Comparison of ENCODE assay signal across 9 cellular contexts in the genomic region with DNA sequence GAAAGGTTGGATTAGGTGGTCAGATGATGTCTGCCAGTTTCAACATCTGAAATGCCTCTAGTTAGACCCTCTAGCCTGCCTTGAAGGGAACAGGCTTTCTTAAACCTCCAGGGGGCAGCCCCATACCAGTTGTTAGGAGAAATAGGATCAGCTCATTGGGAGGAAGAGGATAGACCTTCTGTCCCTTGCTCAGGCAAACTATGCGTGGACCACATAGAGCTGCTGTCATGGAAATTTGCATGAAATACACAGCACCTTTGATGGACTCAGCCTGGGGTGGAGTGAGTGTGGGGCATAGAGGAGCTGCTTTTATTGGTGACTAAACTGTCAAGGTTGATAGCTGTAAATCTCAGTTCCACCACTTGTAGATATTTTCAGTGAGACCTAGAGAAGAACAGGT. TPM values are rescaled to one million over a fixed set of nuclear protein-coding genes. Genes with fewer than 3 reads are reported as not detected.
A peak's percentile ranks its signal among the peaks of the same experiment; 100 is the strongest.
DNase-seq lines count a peak whose midpoint lies in the region; ATAC-seq and TF ChIP-seq lines count a peak whose summit lies in the region.
"Had no signal": no experiment of that assay in that cellular context is flagged by ENCODE, and none has a peak within 500 bp of the region (broad histone marks: within the 10 kb centered on the region; RNA-seq: fewer than 3 reads in every experiment).

No MANE protein-coding gene starts in this region.

- no peaks in the 10 kb centered on the region for H3K27me3 ChIP-seq in Loucy (ENCODE audit: insufficient read depth, low read length, poor library complexity, severe bottlenecking)

- H3K79me2 ChIP-seq in Loucy (ENCODE audit: insufficient read depth, low read length) = no peaks in the 10 kb centered on the region

- H3K4me3 ChIP-seq in Loucy (ENCODE audit: low read length, poor library complexity, severe bottlenecking) = no peak overlapping the region
- H3K4me3 ChIP-seq in choroid plexus epithelial cell (ENCODE audit: low read depth, low read length) = no peak overlapping the region

- H3K9me2 ChIP-seq in Loucy (replicated peaks; ENCODE audit: low read depth, low read length) = no peaks in the 10 kb centered on the region

- H3K4me1 ChIP-seq in Loucy (ENCODE audit: insufficient read depth, low read length, poor library complexity, severe bottlenecking) = no peaks in the 10 kb centered on the region

- H3K27ac Mint-ChIP-seq in neural crest cell (ENCODE audit: unreplicated experiment) = no peak overlapping the region

- no peak overlapping the region for H3K4me2 ChIP-seq in Loucy (ENCODE audit: low read depth, low read length, poor library complexity, severe bottlenecking)

- H3K9me3 Mint-ChIP-seq in neural crest cell = no peaks in the 10 kb centered on the region

- no peaks in the 10 kb centered on the region for H3K9me3 ChIP-seq in Loucy (ENCODE audit: insufficient read depth, low read depth, low read length)

- peak; percentile 57 for TF ChIP-seq CTCF in Loucy (conservative IDR thresholded peaks at IDR 0.05; ENCODE audit: low read length)
- TF ChIP-seq CTCF in choroid plexus epithelial cell (conservative IDR thresholded peaks at IDR 0.05; ENCODE audit: low read depth, low read length) = peak; percentile 67
- peak; percentile 63 for TF ChIP-seq CTCF in neural crest cell (conservative IDR thresholded peaks at IDR 0.05)

- no peaks in the 10 kb centered on the region for H3K36me3 Mint-ChIP-seq in neural crest cell (ENCODE audit: low read depth)

- no peak for ATAC-seq in GM19395 (IDR thresholded peaks at IDR 0.05; ENCODE audit: unreplicated experiment)

- DNase-seq in ELF-1 (ENCODE audit: low read depth, low spot score) (peak; percentile 64), choroid plexus epithelial cell (ENCODE audit: low read depth) (peak; percentile 47), neural crest cell (ENCODE audit: low read depth, low spot score) (peak; percentile 42), putamen (ENCODE audit: low spot score) (no peak)
- no peak for DNase-seq in activated CD4-positive, alpha-beta T cell treated with anti-CD3 and anti-CD28 coated beads, Interleukin-2, amount 50 U/mL, for 48 hours
- no peak for DNase-seq in activated effector memory CD4-positive, alpha-beta T cell treated with anti-CD3 and anti-CD28 coated beads, Interleukin-2, amount 50 U/mL, for 16 hours
- DNase-seq: NCI-H1694 treated with DMSO at 0.1 percent for 48 hours had no signal

- H4K20me1 ChIP-seq in Loucy (ENCODE audit: insufficient read depth, low read length, poor library complexity, severe bottlenecking) = no peaks in the 10 kb centered on the region

- no peak overlapping the region for H3K9ac ChIP-seq in Loucy (ENCODE audit: low read depth, low read length, poor library complexity, severe bottlenecking)

- H3K36me3 ChIP-seq in Loucy (ENCODE audit: insufficient read depth, low read length) = no peaks in the 10 kb centered on the region

- no peak overlapping the region for H2AFZ ChIP-seq in Loucy (ENCODE audit: low read length)

- H3F3A ChIP-seq in Loucy (ENCODE audit: low read depth) = no peaks in the 10 kb centered on the region

- no peaks in the 10 kb centered on the region for H3K4me1 Mint-ChIP-seq in neural crest cell

- H3K4me3 Mint-ChIP-seq in neural crest cell = no peak overlapping the region

- no peaks in the 10 kb centered on the region for H3K27me3 Mint-ChIP-seq in neural crest cell (ENCODE audit: low read depth)

RNA-seq across cellular contexts. Expression of a gene that starts 38.4 kb away (rescaled TPM):
- 1.5 and 1.6 TPM in 2 replicates for total RNA-seq in neural crest cell

Comparison
In these comparisons a context has a peak if more than half of its experiments do, and no peak if none do; other contexts are left out.
1. DNase-seq: peak in ELF-1 (single experiment), choroid plexus epithelial cell (single experiment) and neural crest cell (single experiment); none in activated CD4-positive, alpha-beta T cell treated with anti-CD3 and anti-CD28 coated beads, Interleukin-2, amount 50 U/mL, for 48 hours (0 of 2), putamen (single experiment) and activated effector memory CD4-positive, alpha-beta T cell treated with anti-CD3 and anti-CD28 coated beads, Interleukin-2, amount 50 U/mL, for 16 hours (single experiment).
2. Peak in every context shown above with its lines, with median percentiles within 50 percentile points of each other: CTCF ChIP-seq.